In the genomic region with DNA sequence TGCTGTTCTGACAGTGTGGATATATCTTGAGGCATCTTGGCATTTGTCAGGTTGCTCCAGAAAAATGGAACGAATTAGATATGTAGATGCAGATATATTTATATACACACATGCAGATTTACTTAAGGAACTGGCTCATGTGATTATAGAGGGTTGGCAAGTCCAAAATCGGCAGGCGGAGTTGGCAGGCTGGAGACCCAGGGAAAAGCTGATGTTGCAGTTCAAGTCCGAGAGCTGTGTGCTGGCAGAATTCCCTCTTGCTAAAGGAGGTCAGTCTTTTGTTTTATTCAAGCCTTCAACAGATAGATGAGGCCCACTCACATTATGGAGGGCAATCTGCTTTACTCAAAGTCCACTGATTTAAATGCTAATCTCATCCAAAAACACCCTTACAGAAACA, we compare ENCODE assay signal across 30 cellular contexts. TPM values are rescaled to one million over a fixed set of nuclear protein-coding genes. Genes with fewer than 3 reads are reported as not detected.
"Had no signal": no experiment of that assay in that cellular context is flagged by ENCODE, and none has a peak within 500 bp of the region (broad histone marks: within the 10 kb centered on the region; RNA-seq: fewer than 3 reads in every experiment).

No MANE protein-coding gene starts in this region.

- H3K27ac ChIP-seq: left lung, lower lobe of right lung, ovary, prostate gland, right lobe of liver, testis, thyroid gland, transverse colon, upper lobe of right lung had no signal

- H3K36me3 ChIP-seq: heart left ventricle, left lung, lower lobe of right lung, ovary, prostate gland, right lobe of liver, thyroid gland, transverse colon, upper lobe of right lung had no signal

- H3K4me2 ChIP-seq: smooth muscle cell had no signal

- H3K27me3 ChIP-seq: heart left ventricle, left lung, ovary, right lobe of liver, testis, thyroid gland, transverse colon, upper lobe of right lung had no signal

- H3K36me3 Mint-ChIP-seq: naive B cell; natural killer cell; stimulated activated memory B cell treated with anti-CD40 and anti-IgM and Interleukin-4, amounts not matched to agents 10 μg/mL and 1 μg/mL and 100 μg/mL, for 72 hours had no signal

- H3K9me3 Mint-ChIP-seq: stimulated activated memory B cell treated with anti-CD40 and anti-IgM and Interleukin-4, amounts not matched to agents 10 μg/mL and 1 μg/mL and 100 μg/mL, for 72 hours; stimulated activated naive CD8-positive, alpha-beta T cell treated with anti-CD3 and anti-CD28 coated beads, Interleukin-15, amount 100 ng/mL, for 72 hours had no signal

- H3K4me1 ChIP-seq: left lung, prostate gland, right lobe of liver, testis, thyroid gland, upper lobe of right lung had no signal

- H3K4me3 ChIP-seq: heart left ventricle, left lung, lower lobe of right lung, ovary, prostate gland, right lobe of liver, smooth muscle cell, testis, thyroid gland, transverse colon, upper lobe of right lung had no signal

- H3K4me3 Mint-ChIP-seq: naive B cell; natural killer cell; stimulated activated memory B cell treated with anti-CD40 and anti-IgM and Interleukin-4, amounts not matched to agents 10 μg/mL and 1 μg/mL and 100 μg/mL, for 72 hours; stimulated activated naive CD8-positive, alpha-beta T cell treated with anti-CD3 and anti-CD28 coated beads, Interleukin-15, amount 100 ng/mL, for 72 hours had no signal

- H3K4me1 Mint-ChIP-seq: naive B cell; natural killer cell; stimulated activated memory B cell treated with anti-CD40 and anti-IgM and Interleukin-4, amounts not matched to agents 10 μg/mL and 1 μg/mL and 100 μg/mL, for 72 hours; stimulated activated naive CD8-positive, alpha-beta T cell treated with anti-CD3 and anti-CD28 coated beads, Interleukin-15, amount 100 ng/mL, for 72 hours had no signal

- FAIRE-seq: urothelium cell line had no signal

- H3K9me3 ChIP-seq: heart left ventricle, left lung, lower lobe of right lung, ovary, prostate gland, right lobe of liver, testis, thyroid gland, transverse colon, upper lobe of right lung had no signal

- H3K27ac Mint-ChIP-seq: naive B cell; natural killer cell; stimulated activated memory B cell treated with anti-CD40 and anti-IgM and Interleukin-4, amounts not matched to agents 10 μg/mL and 1 μg/mL and 100 μg/mL, for 72 hours; stimulated activated naive CD8-positive, alpha-beta T cell treated with anti-CD3 and anti-CD28 coated beads, Interleukin-15, amount 100 ng/mL, for 72 hours had no signal

- DNase-seq: heart left ventricle; islet precursor cell; kidney glomerular epithelial cell; left colon; left lung; lower lobe of right lung; mammary epithelial cell; mesenchymal stem cell; naive B cell; natural killer cell; ovary; right lobe of liver; stimulated activated CD4-positive, alpha-beta T cell treated with anti-CD3 and anti-CD28 coated beads, Interleukin-1b, Interleukin-23, amount 100 ng/mL, for 48 hours; stimulated activated CD4-positive, alpha-beta T cell treated with anti-CD3 and anti-CD28 coated beads, Interleukin-2, amount 100 ng/mL, for 48 hours; stimulated activated CD4-positive, alpha-beta T cell treated with anti-CD3 and anti-CD28 coated beads, Interleukin-4, amount 100 ng/mL, for 4 hours; stimulated activated CD8-positive, alpha-beta memory T cell treated with anti-CD3 and anti-CD28 coated beads, Interleukin-4, amount 100 ng/mL, for 48 hours; stimulated activated naive CD4-positive, alpha-beta T cell treated with Interleukin-2 at 50 U/mL for 16 hours; stimulated activated naive CD8-positive, alpha-beta T cell treated with anti-CD3 and anti-CD28 coated beads, Interleukin-15, amount 100 ng/mL, for 72 hours; testis; thyroid gland; transverse colon; upper lobe of right lung had no signal

- H3K27me3 Mint-ChIP-seq: stimulated activated memory B cell treated with anti-CD40 and anti-IgM and Interleukin-4, amounts not matched to agents 10 μg/mL and 1 μg/mL and 100 μg/mL, for 72 hours; stimulated activated naive CD8-positive, alpha-beta T cell treated with anti-CD3 and anti-CD28 coated beads, Interleukin-15, amount 100 ng/mL, for 72 hours had no signal

- ATAC-seq: heart left ventricle; left colon; left lung; lower lobe of right lung; natural killer cell; right lobe of liver; stimulated activated memory B cell treated with anti-CD40 and anti-IgM and Interleukin-4, amounts not matched to agents 10 μg/mL and 1 μg/mL and 100 μg/mL, for 72 hours; stimulated activated naive CD8-positive, alpha-beta T cell treated with anti-CD3 and anti-CD28 coated beads, Interleukin-15, amount 100 ng/mL, for 72 hours; upper lobe of right lung had no signal

RNA-seq across cellular contexts. Expression of gene CSNK1A1L, which starts 24.4 kb away (rescaled TPM):
- total RNA-seq: heart left ventricle, left colon, left lung, liver, lower lobe of right lung, mammary epithelial cell, natural killer cell, omental fat pad, ovary, right lobe of liver, skeletal muscle tissue, smooth muscle cell, thyroid gland, transverse colon, upper lobe of right lung had no signal
- polyA plus RNA-seq: heart left ventricle, liver, mammary epithelial cell, neural cell, ovary, smooth muscle cell had no signal
